In genomic region chr11:112226062-112226921, GRCh38 we compare ENCODE assay signal across 1 cellular context.
TF ChIP-seq lines count a peak whose summit lies in the region.

Gene PTS (plus strand): TSS chr11:112226428. CDS start chr11:112226444, 16 bp downstream.

TF ChIP-seq in HepG2, 621 proteins besides CTCF, POLR2A, EP300 and RAD21 (continued from another document and continues in another):
- peak; percentile 74 for TF ChIP-seq ZNF691 (CRISPR knock-in tag; IDR thresholded peaks at IDR 0.05; ENCODE audit: borderline replicate concordance, low read depth)
- TF ChIP-seq ZNF878 (CRISPR knock-in tag; IDR thresholded peaks at IDR 0.05), result no peak
- no peak for TF ChIP-seq ZXDC (CRISPR knock-in tag; IDR thresholded peaks at IDR 0.05)
- peak; percentile 69 for TF ChIP-seq SALL1 (CRISPR knock-in tag; IDR thresholded peaks at IDR 0.05)
- no peak for TF ChIP-seq SETDB1 (CRISPR knock-in tag; IDR thresholded peaks at IDR 0.05; ENCODE audit: borderline replicate concordance)
- no peak for TF ChIP-seq LRRFIP1 (CRISPR knock-in tag; conservative IDR thresholded peaks at IDR 0.05)
- peak; percentile 57; the same call in 1 of the 2 replicates for TF ChIP-seq AKAP8 (CRISPR knock-in tag; IDR thresholded peaks at IDR 0.05)
- TF ChIP-seq ZNF598 (CRISPR knock-in tag; IDR thresholded peaks at IDR 0.05; ENCODE audit: borderline replicate concordance), result no peak
- peak; percentile 55; the same call in 1 of the 2 replicates for TF ChIP-seq ZNF142 (CRISPR knock-in tag; IDR thresholded peaks at IDR 0.05)
- peak; percentile 74; the same call in 1 of the 2 replicates for TF ChIP-seq CENPT (CRISPR knock-in tag; IDR thresholded peaks at IDR 0.05; ENCODE audit: low read depth)
- TF ChIP-seq ZFP36L2 (CRISPR knock-in tag; IDR thresholded peaks at IDR 0.05), result peak; percentile 64; the same call in 1 of the 2 replicates
- no peak for TF ChIP-seq CC2D1A (CRISPR knock-in tag; IDR thresholded peaks at IDR 0.05)
- TF ChIP-seq ZNF773 (CRISPR knock-in tag; IDR thresholded peaks at IDR 0.05; ENCODE audit: borderline replicate concordance), result peak; percentile 55; the same call in 1 of the 2 replicates
- TF ChIP-seq JUND (CRISPR knock-in tag; IDR thresholded peaks at IDR 0.05), result peak; percentile 12; the same call in 1 of the 2 replicates
- no peak for TF ChIP-seq RARG (CRISPR knock-in tag; IDR thresholded peaks at IDR 0.05; ENCODE audit: low read depth)
- no peak for TF ChIP-seq MBNL3 (CRISPR knock-in tag; conservative IDR thresholded peaks at IDR 0.05)
- TF ChIP-seq SUZ12 (IDR thresholded peaks at IDR 0.05; ENCODE audit: low read depth, low read length), result no peak
- no peak for TF ChIP-seq ZBTB21 (CRISPR knock-in tag; IDR thresholded peaks at IDR 0.05)
- peak; percentile 76; the same call in 1 of the 2 replicates for TF ChIP-seq BCL3 (CRISPR knock-in tag; IDR thresholded peaks at IDR 0.05)
- no peak for TF ChIP-seq JARID2 (CRISPR knock-in tag; IDR thresholded peaks at IDR 0.05; ENCODE audit: insufficient replicate concordance)
- TF ChIP-seq MXI1 (IDR thresholded peaks at IDR 0.05; ENCODE audit: borderline replicate concordance, low read depth, low read length), result no peak
- no peak for TF ChIP-seq ZNF646 (CRISPR knock-in tag; IDR thresholded peaks at IDR 0.05)
- peak; percentile 45 for TF ChIP-seq PAXIP1 (CRISPR knock-in tag; conservative IDR thresholded peaks at IDR 0.05)
- peak; percentile 34; the same call in 1 of the 2 replicates for TF ChIP-seq ZNF124 (CRISPR knock-in tag; IDR thresholded peaks at IDR 0.05)
- TF ChIP-seq ZNF639 (CRISPR knock-in tag; conservative IDR thresholded peaks at IDR 0.05), result 0 out of 2 replicates have a peak, but pooled peaks have one; percentile 37
- TF ChIP-seq MAX (IDR thresholded peaks at IDR 0.05), result peak; percentile 77
- no peak for TF ChIP-seq ZNF335 (CRISPR knock-in tag; IDR thresholded peaks at IDR 0.05)
